Comparison of ENCODE assay signal across 8 cellular contexts in genomic region chrX:12814434-12814833, GRCh38. TPM values are rescaled to one million over a fixed set of nuclear protein-coding genes. Genes with fewer than 3 reads are reported as not detected.
DNase-seq lines count a peak whose midpoint lies in the region; ATAC-seq and TF ChIP-seq lines count a peak whose summit lies in the region.

No MANE protein-coding gene starts in this region.

- H3K9me3 Mint-ChIP-seq in naive B cell: no peaks in the 10 kb centered on the region

- H3K36me3 Mint-ChIP-seq in naive B cell: no peaks in the 10 kb centered on the region

- peak; percentile 69 for ATAC-seq in HG03432 (IDR thresholded peaks at IDR 0.05; ENCODE audit: unreplicated experiment)
- ATAC-seq in naive B cell (ENCODE audit: low read depth in 2 of 2): peak; percentile 65 to 74
- no peak for ATAC-seq in GM21367 (IDR thresholded peaks at IDR 0.05; ENCODE audit: unreplicated experiment)

- no peak overlapping the region for H3K4me3 Mint-ChIP-seq in naive B cell

- no peaks in the 10 kb centered on the region for H3F3A ChIP-seq in SU-DHL-6 (ENCODE audit: insufficient read depth)

- H4K20me1 ChIP-seq in SU-DHL-6 (ENCODE audit: low read depth, low read length): no peaks in the 10 kb centered on the region

- TF ChIP-seq CTCF in AG09319 (IDR thresholded peaks at IDR 0.05; ENCODE audit: low read depth, low read length) (peak; percentile 47), GM10248 (IDR thresholded peaks at IDR 0.05; ENCODE audit: control extremely low read depth, extremely low read depth, low read depth, missing control alignments) (peak; percentile 26), SU-DHL-6 (IDR thresholded peaks at IDR 0.05; ENCODE audit: insufficient read depth, low read length, poor library complexity, severe bottlenecking) (peak; percentile 11)

- H3K9ac ChIP-seq in SU-DHL-6 (ENCODE audit: low read length): no peak overlapping the region

- no peaks in the 10 kb centered on the region for H3K27me3 ChIP-seq in SU-DHL-6 (ENCODE audit: low read length)

- H3K36me3 ChIP-seq in SU-DHL-6 (ENCODE audit: low read length): 0 out of 2 replicates have a peak, but pooled peaks cover 7% of the 10 kb centered on the region

- POLR2A ChIA-PET in GM10248 (lab: Yijun Ruan, JAX): no interaction called here

- no peaks in the 10 kb centered on the region for H3K9me2 ChIP-seq in SU-DHL-6 (replicated peaks; ENCODE audit: insufficient read depth, low read length)

- H3K4me2 ChIP-seq in SU-DHL-6 (ENCODE audit: low read depth, low read length, poor library complexity, severe bottlenecking): no peak overlapping the region

- no peak overlapping the region for H2AFZ ChIP-seq in SU-DHL-6 (ENCODE audit: low read depth, low read length, severe bottlenecking)

- H3K4me1 Mint-ChIP-seq in naive B cell: peaks cover 0 to 6% (median 0%) of the 10 kb centered on the region in 3 donors

- H3K27ac Mint-ChIP-seq in naive B cell: peak overlapping the region in 1 of 6 donors; percentile 38

- H3K27me3 Mint-ChIP-seq in naive B cell: no peaks in the 10 kb centered on the region

- CTCF ChIA-PET in GM10248 (lab: Yijun Ruan, JAX): interaction anchor here (0.9 to 4.3 kb wide), 23 partner anchors 9 to 1217 kb away, joined by 3 to 143 read pairs (median 5); partner anchors contain the start of gene PRPS2

- H3K79me2 ChIP-seq in SU-DHL-6 (ENCODE audit: insufficient read depth, low read length): no peaks in the 10 kb centered on the region

- H3K4me3 ChIP-seq in SU-DHL-6 (ENCODE audit: insufficient read depth, low read length, poor library complexity, severe bottlenecking): no peak overlapping the region

- no peak overlapping the region for H3K27ac ChIP-seq in SU-DHL-6 (ENCODE audit: low read depth, low read length)

- H3K9me3 ChIP-seq in SU-DHL-6 (ENCODE audit: insufficient read depth, low read length): no peaks in the 10 kb centered on the region

- DNase-seq in AG09319 (ENCODE audit: extremely low read depth, low read depth) (no peak), GM10248 (ENCODE audit: extremely low spot score) (peak; percentile 57), naive B cell (peak; percentile 39), COLO668 (lab: John Stamatoyannopoulos, UW; ENCODE audit: unreplicated experiment) (no peak)
- peak; percentile 14 for DNase-seq in effector CD4-positive, alpha-beta T cell

RNA-seq across cellular contexts. Expression of gene PRPS2, which starts 23.2 kb away (rescaled TPM):
- polyA plus RNA-seq in naive B cell (ENCODE audit: low read depth in 6 of 6): 100 to 1,000 TPM in 1 of 6 donors, 10 to 100 TPM in 5; 59.7 to 133 (median 62.8) TPM

RNA-seq across cellular contexts. Expression of gene TLR7, which starts 52.4 kb away (rescaled TPM):
- 10 to 100 TPM in 5 of 6 donors, 1 to 10 TPM in 1; 7.4 to 50.2 (median 30.3) TPM for polyA plus RNA-seq in naive B cell (ENCODE audit: low read depth in 6 of 6)

Comparison
In these comparisons a context has a peak if more than half of its experiments do, and no peak if none do; other contexts are left out.
1. DNase-seq: peak in GM10248 (single experiment), effector CD4-positive, alpha-beta T cell (single experiment) and naive B cell (single experiment); none in AG09319 (single experiment) and COLO668 (single experiment).
2. Peak in every context shown above with its lines, with median percentiles within 50 percentile points of each other: CTCF ChIP-seq.